In genomic region chr2:65107530-65107929, GRCh38 we compare ENCODE assay signal across 17 cellular contexts. TPM values are rescaled to one million over a fixed set of nuclear protein-coding genes. Genes with fewer than 3 reads are reported as not detected.
DNase-seq lines count a peak whose midpoint lies in the region; ATAC-seq, FAIRE-seq and TF ChIP-seq lines count a peak whose summit lies in the region.
"Had no signal": no experiment of that assay in that cellular context is flagged by ENCODE, and none has a peak within 500 bp of the region (broad histone marks: within the 10 kb centered on the region; RNA-seq: fewer than 3 reads in every experiment).

No MANE protein-coding gene starts in this region.

- no peaks in the 10 kb centered on the region for H3K27me3 ChIP-seq in left lung
- no peaks in the 10 kb centered on the region for H3K27me3 ChIP-seq in psoas muscle (ENCODE audit: insufficient read depth in 3 of 3, low read length in 2 of 3)
- H3K27me3 ChIP-seq: BE2C had no signal

- H3K9me3 ChIP-seq in left lung, result no peaks in the 10 kb centered on the region
- no peaks in the 10 kb centered on the region for H3K9me3 ChIP-seq in psoas muscle
- H3K9me3 ChIP-seq: BE2C had no signal

- H3K4me1 ChIP-seq in left lung (peaks cover 3 to 34% of the 10 kb centered on the region in 2 donors), psoas muscle (peaks cover 13% of the 10 kb centered on the region)
- H3K4me1 ChIP-seq: BE2C had no signal

- no peaks in the 10 kb centered on the region for H3K9me3 Mint-ChIP-seq in activated T-helper 2 cell treated with anti-CD3 and anti-CD28 coated beads, Interferon-gamma antibody, Interleukin-2, Interleukin-4, amounts not matched to agents 10 μg/mL and 5 μg/mL and 100 μg/mL, durations not matched to agents 14 hours and 24 hours and 36 hours
- H3K9me3 Mint-ChIP-seq: CD4-positive, alpha-beta memory T cell; GM23338; IgD-negative memory B cell had no signal

- peak; percentile 13 for FAIRE-seq in GM12891 (lab: Jason Lieb, UNC)
- FAIRE-seq: G401.6, GM12892 had no signal

- H3K36me3 Mint-ChIP-seq in activated T-helper 2 cell treated with anti-CD3 and anti-CD28 coated beads, Interferon-gamma antibody, Interleukin-2, Interleukin-4, amounts not matched to agents 10 μg/mL and 5 μg/mL and 100 μg/mL, durations not matched to agents 14 hours and 24 hours and 36 hours (ENCODE audit: low read depth), result peaks cover 30% of the 10 kb centered on the region

- ATAC-seq in left lung (peak; percentile 21), psoas muscle (peak in 3 of 4 donors; percentile 49 to 65 (median 61))
- ATAC-seq: GM23338 had no signal

- no peak overlapping the region for H3K27ac ChIP-seq in left lung
- no peak overlapping the region for H3K27ac ChIP-seq in psoas muscle

- DNase-seq in GM12891 (ENCODE audit: insufficient read length, low spot score) (no peak), amniotic epithelial cell (ENCODE audit: low read depth) (peak; percentile 21), left lung (no peak), psoas muscle (no peak), foreskin melanocyte (no peak), cerebellar nuclear complex (lab: John Stamatoyannopoulos, UW) (no peak)
- no peak for DNase-seq in activated T-helper 2 cell treated with anti-CD3 and anti-CD28 coated beads, Interferon-gamma antibody, Interleukin-2, Interleukin-4, amounts not matched to agents 10 μg/mL and 5 μg/mL and 100 μg/mL, durations not matched to agents 14 hours and 24 hours and 36 hours (ENCODE audit: low spot score)
- DNase-seq: BE2C, DMS79, NCI-H1417 treated with DMSO at 0.1 percent for 48 hours, NCI-H2029 treated with DMSO at 0.1 percent for 48 hours, NCI-H510A treated with DMSO at 0.1 percent for 48 hours had no signal

- TF ChIP-seq CTCF in left lung (IDR thresholded peaks at IDR 0.05) (no peak), psoas muscle (IDR thresholded peaks at IDR 0.05) (no peak)

- WGBS in psoas muscle, 3 donors, result 81 to 83% (median 83%) methylated on average over 5 of the region's 5 CpGs

- no peak for TF ChIP-seq POLR2A in GM12891 (IDR thresholded peaks at IDR 0.05; ENCODE audit: low read depth, low read length)

- peaks cover 0 to 35% of the 10 kb centered on the region in 2 donors for H3K36me3 ChIP-seq in left lung
- peaks cover 3 to 24% of the 10 kb centered on the region in 2 donors for H3K36me3 ChIP-seq in psoas muscle (ENCODE audit: insufficient read depth in 1 of 2, low read depth in 1 of 2)
- H3K36me3 ChIP-seq: BE2C had no signal

- no peak overlapping the region for H3K4me3 Mint-ChIP-seq in activated T-helper 2 cell treated with anti-CD3 and anti-CD28 coated beads, Interferon-gamma antibody, Interleukin-2, Interleukin-4, amounts not matched to agents 10 μg/mL and 5 μg/mL and 100 μg/mL, durations not matched to agents 14 hours and 24 hours and 36 hours (ENCODE audit: low read depth)
- H3K4me3 Mint-ChIP-seq: CD4-positive, alpha-beta memory T cell; GM23338; IgD-negative memory B cell had no signal

- peaks cover 9% of the 10 kb centered on the region for H3K4me1 Mint-ChIP-seq in activated T-helper 2 cell treated with anti-CD3 and anti-CD28 coated beads, Interferon-gamma antibody, Interleukin-2, Interleukin-4, amounts not matched to agents 10 μg/mL and 5 μg/mL and 100 μg/mL, durations not matched to agents 14 hours and 24 hours and 36 hours (ENCODE audit: low read depth)
- H3K4me1 Mint-ChIP-seq: GM23338 had no signal

- intact Hi-C loops in left lung (cut with DNase I) (no loop called here), psoas muscle (cut with DNase I) (no loop called here)
- intact Hi-C loops in activated T-helper 2 cell treated with anti-CD3 and anti-CD28 coated beads, Interferon-gamma antibody, Interleukin-2, Interleukin-4, amounts not matched to agents 10 μg/mL and 5 μg/mL and 100 μg/mL, durations not matched to agents 14 hours and 24 hours and 36 hours (cut with micrococcal nuclease), result no loop called here

- H3K4me3 ChIP-seq in left lung (no peak overlapping the region), psoas muscle (no peak overlapping the region)
- H3K4me3 ChIP-seq: GM23338 had no signal

- H3K27ac Mint-ChIP-seq in activated T-helper 2 cell treated with anti-CD3 and anti-CD28 coated beads, Interferon-gamma antibody, Interleukin-2, Interleukin-4, amounts not matched to agents 10 μg/mL and 5 μg/mL and 100 μg/mL, durations not matched to agents 14 hours and 24 hours and 36 hours, result no peak overlapping the region
- H3K27ac Mint-ChIP-seq: GM23338, IgD-negative memory B cell had no signal

- no peaks in the 10 kb centered on the region for H3K27me3 Mint-ChIP-seq in activated T-helper 2 cell treated with anti-CD3 and anti-CD28 coated beads, Interferon-gamma antibody, Interleukin-2, Interleukin-4, amounts not matched to agents 10 μg/mL and 5 μg/mL and 100 μg/mL, durations not matched to agents 14 hours and 24 hours and 36 hours (ENCODE audit: low read depth)
- H3K27me3 Mint-ChIP-seq: CD4-positive, alpha-beta memory T cell; IgD-negative memory B cell had no signal

TF ChIP-seq in GM12891, 5 proteins besides CTCF, POLR2A, EP300 and RAD21:
- no peak for TF ChIP-seq POLR2AphosphoS5 (IDR thresholded peaks at IDR 0.05; ENCODE audit: low read depth, low read length)
- TF ChIP-seq SPI1 (IDR thresholded peaks at IDR 0.05; ENCODE audit: low read depth, low read length), result no peak
- no peak for TF ChIP-seq POU2F2 (IDR thresholded peaks at IDR 0.05; ENCODE audit: low read depth, low read length)
- TF ChIP-seq PAX5 (IDR thresholded peaks at IDR 0.05; ENCODE audit: insufficient read depth, low read length, severe bottlenecking), result no peak
- no peak for TF ChIP-seq TAF1 (IDR thresholded peaks at IDR 0.05; ENCODE audit: low read depth, low read length)

RNA-seq across cellular contexts. Expression of gene RAB1A, which starts 22.4 kb away (rescaled TPM):
- polyA plus RNA-seq in GM12891 (2012; ENCODE audit: low read depth, missing spikeins), result 98.3 TPM
- 100 to 1,000 TPM; 160 to 202 TPM for total RNA-seq in left lung
- total RNA-seq in psoas muscle, result 10 to 100 TPM; 52.0 to 94.2 (median 85.8) TPM
- polyA plus RNA-seq in psoas muscle, result 100 to 1,000 TPM in 2 of 3 donors, 10 to 100 TPM in 1; 83.4 to 229 (median 137) TPM
- total RNA-seq in activated T-helper 2 cell treated with anti-CD3 and anti-CD28 coated beads, Interferon-gamma antibody, Interleukin-2, Interleukin-4, amounts not matched to agents 10 μg/mL and 5 μg/mL and 100 μg/mL, durations not matched to agents 14 hours and 24 hours and 36 hours, result 88.1 and 96.6 TPM in 2 replicates

RNA-seq across cellular contexts. Expression of gene CEP68, which starts 51.3 kb away (rescaled TPM):
- 4.5 TPM for polyA plus RNA-seq in GM12891 (2012; ENCODE audit: low read depth, missing spikeins)
- total RNA-seq in left lung, result 10 to 100 TPM in 1 of 2 donors, 1 to 10 TPM in 1; 7.9 to 10.4 TPM
- total RNA-seq in psoas muscle, result 10 to 100 TPM; 28.2 to 63.3 (median 38.9) TPM
- 10 to 100 TPM in 2 of 3 donors, 1 to 10 TPM in 1; 7.3 to 17.5 (median 17.3) TPM for polyA plus RNA-seq in psoas muscle
- 5.9 and 6.1 TPM in 2 replicates for total RNA-seq in activated T-helper 2 cell treated with anti-CD3 and anti-CD28 coated beads, Interferon-gamma antibody, Interleukin-2, Interleukin-4, amounts not matched to agents 10 μg/mL and 5 μg/mL and 100 μg/mL, durations not matched to agents 14 hours and 24 hours and 36 hours
